Comparison of ENCODE assay signal across 23 cellular contexts in genomic region chr10:24842856-24843255, GRCh38.
"Had no signal": no experiment of that assay in that cellular context is flagged by ENCODE, and none has a peak within 500 bp of the region (broad histone marks: within the 10 kb centered on the region; RNA-seq: fewer than 3 reads in every experiment).

No MANE protein-coding gene starts in this region.

- H3K27ac ChIP-seq: stomach, suprapubic skin, testis, thoracic aorta, thyroid gland, tibial artery, tibial nerve, transverse colon, upper lobe of left lung, upper lobe of right lung, uterus, vagina had no signal

- H3K4me1 ChIP-seq: suprapubic skin, testis, thyroid gland, tibial nerve, transverse colon, upper lobe of left lung, upper lobe of right lung, uterus, vagina had no signal

- DNase-seq: stimulated activated CD4-positive, alpha-beta T cell treated with anti-CD3 and anti-CD28 coated beads, Interleukin-2, amount 100 ng/mL, for 48 hours; stimulated activated CD4-positive, alpha-beta T cell treated with anti-CD3 and anti-CD28 coated beads, Interleukin-4, amount 100 ng/mL, for 1 hour; stimulated activated CD4-positive, alpha-beta T cell treated with anti-CD3 and anti-CD28 coated beads, Interleukin-4, amount 100 ng/mL, for 24 hours; stimulated activated CD4-positive, alpha-beta T cell treated with anti-CD3 and anti-CD28 coated beads, Interleukin-4, amount 100 ng/mL, for 4 hours; stimulated activated CD8-positive, alpha-beta memory T cell treated with anti-CD3 and anti-CD28 coated beads, Interleukin-4, amount 100 ng/mL, for 48 hours; stimulated activated naive B cell treated with anti-CD40 and anti-IgM and Interleukin-4, amounts not matched to agents 10 μg/mL and 1 μg/mL and 100 μg/mL, for 72 hours; stimulated activated naive CD4-positive, alpha-beta T cell; stimulated activated naive CD4-positive, alpha-beta T cell treated with Interleukin-2 at 50 U/mL for 16 hours; stimulated activated naive CD8-positive, alpha-beta T cell treated with anti-CD3 and anti-CD28 coated beads, Interleukin-15, amount 100 ng/mL, for 72 hours; stimulated activated naive CD8-positive, alpha-beta T cell treated with anti-CD3 and anti-CD28 coated beads, Interleukin-15, Interleukin-2, amounts not matched to agents 100 U/mL and 50 U/mL, for 24 hours; stomach; substantia nigra; testis; thyroid gland; tibial artery; transverse colon; upper lobe of left lung; upper lobe of right lung; uterus had no signal

- H3K27me3 ChIP-seq: stomach, suprapubic skin, testis, thyroid gland, tibial artery, tibial nerve, transverse colon, upper lobe of left lung, upper lobe of right lung, uterus, vagina had no signal

- H3K4me3 ChIP-seq: stomach, suprapubic skin, testis, thoracic aorta, thyroid gland, tibial artery, tibial nerve, transverse colon, upper lobe of left lung, upper lobe of right lung, uterus, vagina had no signal

- H3K36me3 ChIP-seq: stomach, suprapubic skin, thoracic aorta, thyroid gland, tibial artery, tibial nerve, transverse colon, upper lobe of left lung, upper lobe of right lung, uterus, vagina had no signal

- H3K9me3 ChIP-seq: stomach, suprapubic skin, testis, thoracic aorta, thyroid gland, tibial artery, tibial nerve, transverse colon, upper lobe of left lung, upper lobe of right lung, uterus, vagina had no signal
